In the genomic region with DNA sequence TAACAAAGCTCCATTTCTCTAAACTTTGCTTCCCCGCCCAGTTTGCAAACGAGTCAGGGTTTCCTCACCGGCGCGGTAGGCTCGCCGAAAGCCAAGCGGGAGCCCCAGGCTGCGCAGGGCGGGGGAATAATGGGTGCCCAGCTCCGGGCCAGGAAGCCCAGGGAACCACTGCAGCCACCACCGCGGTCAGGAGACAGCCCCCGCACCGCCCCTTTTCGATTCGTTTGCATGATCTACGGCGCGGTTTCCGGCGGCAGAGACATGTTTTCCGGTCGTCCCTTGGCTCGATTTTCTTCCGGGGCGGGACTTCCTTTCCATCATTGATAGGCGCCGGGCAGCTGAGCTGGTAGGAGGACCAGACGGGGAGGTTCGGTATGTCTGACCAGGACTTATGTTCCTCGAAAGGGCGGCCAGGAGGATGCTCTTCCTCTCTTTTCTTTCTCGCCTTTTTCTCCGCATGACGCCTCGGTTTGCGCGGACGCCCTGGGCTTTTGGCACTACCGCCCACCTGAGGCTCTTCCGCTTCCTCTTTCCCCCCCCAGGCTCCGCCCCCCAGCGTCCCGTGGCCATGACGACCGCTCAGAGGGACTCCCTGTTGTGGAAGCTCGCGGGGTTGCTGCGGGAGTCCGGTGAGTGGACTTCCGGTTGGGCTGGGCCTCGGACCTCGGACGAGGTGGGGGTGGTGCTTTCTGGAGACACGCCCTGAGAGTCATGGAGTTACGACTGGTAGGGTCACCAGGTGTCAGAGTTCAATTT, we compare ENCODE assay signal across 8 cellular contexts. TPM values are rescaled to one million over a fixed set of nuclear protein-coding genes. Genes with fewer than 3 reads are reported as not detected.
A peak's percentile ranks its signal among the peaks of the same experiment; 100 is the strongest.
DNase-seq lines count a peak whose midpoint lies in the region; TF ChIP-seq lines count a peak whose summit lies in the region.

Gene STK11IP, plus strand, starts transcription at position 306 of the 756 bp plus-strand sequence. Its CDS starts 263 bp downstream, at position 569.

- peaks cover 16% of the 10 kb centered on the region for H3K36me3 ChIP-seq in effector memory CD4-positive, alpha-beta T cell (ENCODE audit: control insufficient read depth, insufficient read depth, low read length)

- peaks cover 7% of the 10 kb centered on the region for H3K4me1 ChIP-seq in effector memory CD4-positive, alpha-beta T cell (ENCODE audit: control insufficient read depth, insufficient read depth, low read length, poor library complexity, severe bottlenecking)

- H3K27me3 ChIP-seq in effector memory CD4-positive, alpha-beta T cell (replicated peaks; ENCODE audit: control insufficient read depth, insufficient read depth, low read length, poor library complexity, severe bottlenecking) = no peaks in the 10 kb centered on the region

- TF ChIP-seq CTCF in GM20000 (IDR thresholded peaks at IDR 0.05; ENCODE audit: extremely low read depth, missing control alignments) = no peak

- H3K9me3 ChIP-seq in effector memory CD4-positive, alpha-beta T cell (ENCODE audit: control insufficient read depth, low read length) = no peaks in the 10 kb centered on the region

- POLR2A ChIA-PET in activated CD8-positive, alpha-beta memory T cell treated with anti-CD3 and anti-CD28 coated beads for 36 hours (lab: Charles Lee) = interaction anchor here (0.6 to 1.1 kb wide), 4 partner anchors 19 to 205 kb away, joined by 3 to 5 read pairs (median 4); partner anchors contain the start of genes CHPF and TMEM198

- H3K27ac ChIP-seq in effector memory CD4-positive, alpha-beta T cell (ENCODE audit: insufficient read depth, low read length, poor library complexity, severe bottlenecking) = peak within 1 kb of the TSS; percentile 82

- CTCF ChIA-PET in activated CD8-positive, alpha-beta memory T cell treated with anti-CD3 and anti-CD28 coated beads for 36 hours (lab: Charles Lee) = interaction anchor here (0.7 to 2.4 kb wide), 6 partner anchors 10 to 88 kb away, joined by 3 to 8 read pairs (median 3); partner anchors contain the start of genes CHPF and TMEM198

- peak within 1 kb of the TSS; percentile 93 for H3K4me3 ChIP-seq in effector memory CD4-positive, alpha-beta T cell (ENCODE audit: insufficient read depth, low read depth, low read length, poor library complexity, severe bottlenecking)

- DNase-seq in CMK (ENCODE audit: low read depth) (peak; percentile 92), GM20000 (ENCODE audit: low spot score) (peak; percentile 95), HT-29 (ENCODE audit: low spot score) (peak; percentile 97), NOMO-1 (lab: John Stamatoyannopoulos, UW; ENCODE audit: unreplicated experiment in 2 of 2) (peak; percentile 97 to 98), lung microvascular endothelial cell (ENCODE audit: low read depth in 2 of 2) (peak; percentile 97 to 98)
- DNase-seq in effector memory CD4-positive, alpha-beta T cell = peak; percentile 78 to 85 (median 81)
- DNase-seq in stimulated activated CD4-positive, alpha-beta T cell treated with anti-CD3 and anti-CD28 coated beads, TNF-alpha, amount 100 ng/mL, for 48 hours (ENCODE audit: low read depth in 3 of 3) = peak; percentile 82 to 90 (median 86)

RNA-seq across cellular contexts. Expression of gene STK11IP, which starts in this region (rescaled TPM):
- total RNA-seq in HT-29 (2014; rRNA removed; shearing (Covaris generic)) = 28.1 and 28.8 TPM in 2 replicates
- 10 to 100 TPM; 25.9 to 27.6 TPM for total RNA-seq in activated CD8-positive, alpha-beta memory T cell treated with anti-CD3 and anti-CD28 coated beads for 36 hours
- 8.1 and 8.7 TPM in 2 replicates for total RNA-seq in lung microvascular endothelial cell

Comparison
In these comparisons a context has a peak if more than half of its experiments do, and no peak if none do; other contexts are left out.
1. Peak in every context shown above with its lines: DNase-seq, H3K4me3 ChIP-seq and H3K27ac ChIP-seq.